Comparison of ENCODE assay signal across 1 cellular context in the genomic region with DNA sequence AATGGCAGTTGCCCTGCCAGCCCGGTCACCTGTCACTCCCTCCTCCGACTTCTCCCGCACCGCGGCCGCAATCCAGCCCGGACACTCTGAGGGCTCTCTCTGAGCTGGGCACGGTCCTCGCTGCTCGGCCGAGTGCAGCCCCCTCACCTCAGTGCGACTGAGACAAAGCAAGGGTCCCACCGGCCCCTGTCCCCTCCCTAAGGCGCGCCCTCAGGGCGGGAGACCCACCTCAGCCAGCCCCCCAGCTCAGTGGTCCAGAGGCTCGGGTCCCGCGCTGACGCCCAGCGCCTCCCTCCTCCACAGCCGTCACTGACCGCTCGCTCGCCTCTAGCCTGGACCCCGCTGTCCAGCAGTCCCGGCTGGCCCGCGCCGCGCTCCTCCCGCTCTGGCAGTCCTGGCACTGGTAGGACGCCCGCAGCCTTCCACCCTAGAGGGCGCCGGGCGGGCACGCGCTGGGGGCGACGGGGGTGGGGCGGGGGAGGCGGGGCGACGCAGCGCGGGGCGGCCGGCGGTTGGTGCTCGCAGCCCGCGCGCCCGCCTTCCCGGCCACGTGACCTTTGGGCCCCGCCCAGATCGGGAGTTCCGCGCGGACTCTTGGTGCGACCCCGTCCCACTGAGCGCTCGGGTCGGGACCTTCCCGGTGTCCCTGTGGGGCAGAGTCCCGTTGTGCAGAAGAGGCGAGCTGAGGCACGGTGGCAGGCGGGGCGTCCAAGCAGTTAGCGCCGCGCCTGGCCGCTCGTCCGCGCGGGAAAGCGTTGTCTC.
TF ChIP-seq lines count a peak whose summit lies in the region.

No MANE protein-coding gene starts in this region.

TF ChIP-seq in IMR-90, 13 proteins besides CTCF, POLR2A, EP300 and RAD21 (continued from another document):
- TF ChIP-seq MAZ (IDR thresholded peaks at IDR 0.05; ENCODE audit: borderline replicate concordance, low read depth, low read length) (peak; percentile 74; the same call in 1 of the 2 replicates), SMC3 (IDR thresholded peaks at IDR 0.05; ENCODE audit: low read depth, low read length) (no peak), CHD1 (IDR thresholded peaks at IDR 0.05; ENCODE audit: low read depth, low read length) (no peak), MAFK (IDR thresholded peaks at IDR 0.05; ENCODE audit: low read depth, low read length) (no peak), RCOR1 (IDR thresholded peaks at IDR 0.05; ENCODE audit: insufficient replicate concordance, low read length) (no peak), MXI1 (IDR thresholded peaks at IDR 0.05; ENCODE audit: borderline replicate concordance, low read depth, low read length) (no peak)
